26 cellular contexts compared by ENCODE assay signal in genomic region chr12:12845794-12846243, GRCh38. TPM values are rescaled to one million over a fixed set of nuclear protein-coding genes. Genes with fewer than 3 reads are reported as not detected.
A peak's percentile ranks its signal among the peaks of the same experiment; 100 is the strongest.
DNase-seq lines count a peak whose midpoint lies in the region; ATAC-seq and TF ChIP-seq lines count a peak whose summit lies in the region.
"Had no signal": no experiment of that assay in that cellular context is flagged by ENCODE, and none has a peak within 500 bp of the region (broad histone marks: within the 10 kb centered on the region; RNA-seq: fewer than 3 reads in every experiment).

No MANE protein-coding gene starts in this region.

- no peaks in the 10 kb centered on the region for H3K9me2 ChIP-seq in GM23338 (ENCODE audit: insufficient read depth)

- no peaks in the 10 kb centered on the region for H3K4me1 ChIP-seq in GM23338 (ENCODE audit: insufficient read depth)
- peaks cover 4 to 12% of the 10 kb centered on the region in 2 donors for H3K4me1 ChIP-seq in thyroid gland
- H3K4me1 ChIP-seq in esophagus muscularis mucosa, result no peaks in the 10 kb centered on the region
- H3K4me1 ChIP-seq: BE2C, breast epithelium, Caco-2, colonic mucosa, left lung had no signal

- H3K4me2 ChIP-seq in GM23338, result no peak overlapping the region

- intact Hi-C loops in thyroid gland (cut with DNase I) (no loop called here), esophagus muscularis mucosa (cut with DNase I) (no loop called here)

- H3K4me1 Mint-ChIP-seq in activated naive CD4-positive, alpha-beta T cell treated with anti-CD3 and anti-CD28 coated beads, Interleukin-2, amount 10 ng/mL, durations not matched to agents 7 days and 5 days, result peaks cover 38% of the 10 kb centered on the region
- H3K4me1 Mint-ChIP-seq in GM23338, result no peaks in the 10 kb centered on the region
- peaks cover 18% of the 10 kb centered on the region for H3K4me1 Mint-ChIP-seq in activated CD8-positive, alpha-beta T cell treated with anti-CD3 and anti-CD28 coated beads, Interleukin-2, amount 10 ng/mL, durations not matched to agents 7 days and 5 days (ENCODE audit: low read depth)

- no peak overlapping the region for H3K4me3 Mint-ChIP-seq in activated naive CD4-positive, alpha-beta T cell treated with anti-CD3 and anti-CD28 coated beads, Interleukin-2, amount 10 ng/mL, durations not matched to agents 7 days and 5 days
- H3K4me3 Mint-ChIP-seq in GM23338, result no peak overlapping the region
- H3K4me3 Mint-ChIP-seq in activated CD8-positive, alpha-beta T cell treated with anti-CD3 and anti-CD28 coated beads, Interleukin-2, amount 10 ng/mL, durations not matched to agents 7 days and 5 days, result no peak overlapping the region
- H3K4me3 Mint-ChIP-seq: IgD-negative memory B cell had no signal

- no peaks in the 10 kb centered on the region for H3F3A ChIP-seq in GM23338 (replicated peaks; ENCODE audit: low read depth)

- CTCF ChIA-PET in activated naive CD4-positive, alpha-beta T cell treated with anti-CD3 and anti-CD28 coated beads, Interleukin-2, amount 10 ng/mL, durations not matched to agents 7 days and 5 days (lab: Charles Lee), result interaction anchor here (2.2 kb wide), 1 partner anchor 9 kb away, joined by 9 read pairs; no protein-coding TSS in a partner anchor
- CTCF ChIA-PET in activated CD8-positive, alpha-beta T cell treated with anti-CD3 and anti-CD28 coated beads, Interleukin-2, amount 10 ng/mL, durations not matched to agents 7 days and 5 days (lab: Charles Lee), result interaction anchor here (0.7 to 2.6 kb wide), 2 partner anchors 8 to 9 kb away, joined by 3 to 8 read pairs; no protein-coding TSS in a partner anchor

- no peaks in the 10 kb centered on the region for H4K20me1 ChIP-seq in GM23338 (replicated peaks; ENCODE audit: insufficient read depth)

- H3K27ac ChIP-seq in GM23338 (ENCODE audit: low read depth), result peak overlapping the region; percentile 39; the same call in 1 of the 2 replicates
- peak overlapping the region; percentile 60 to 74 (median 68) for H3K27ac ChIP-seq in thyroid gland
- no peak overlapping the region for H3K27ac ChIP-seq in esophagus muscularis mucosa (replicated peaks in 1 of 4)
- H3K27ac ChIP-seq: breast epithelium, colonic mucosa, left lung, SK-N-MC had no signal

- H3K36me3 Mint-ChIP-seq in activated naive CD4-positive, alpha-beta T cell treated with anti-CD3 and anti-CD28 coated beads, Interleukin-2, amount 10 ng/mL, durations not matched to agents 7 days and 5 days, result peaks cover 6% of the 10 kb centered on the region
- H3K36me3 Mint-ChIP-seq in GM23338 (ENCODE audit: low read depth), result peaks cover 17% of the 10 kb centered on the region
- H3K36me3 Mint-ChIP-seq in activated CD8-positive, alpha-beta T cell treated with anti-CD3 and anti-CD28 coated beads, Interleukin-2, amount 10 ng/mL, durations not matched to agents 7 days and 5 days (ENCODE audit: low read depth), result peaks cover 14% of the 10 kb centered on the region

- DNase-seq in activated naive CD4-positive, alpha-beta T cell treated with anti-CD3 and anti-CD28 coated beads, Interleukin-2, amount 10 ng/mL, durations not matched to agents 7 days and 5 days, result no peak
- no peak for DNase-seq in activated naive CD4-positive, alpha-beta T cell treated with anti-CD3 and anti-CD28 coated beads, Interleukin-2, amount 50 U/mL, for 16 hours
- DNase-seq in GM23338 (ENCODE audit: low spot score) (no peak), thyroid gland (no peak), esophagus muscularis mucosa (ENCODE audit: extremely low spot score) (no peak), NOMO-1 treated with DMSO at 0.1 percent for 48 hours (lab: John Stamatoyannopoulos, UW; ENCODE audit: unreplicated experiment) (no peak)
- no peak for DNase-seq in activated CD8-positive, alpha-beta T cell treated with anti-CD3 and anti-CD28 coated beads, Interleukin-2, amount 10 ng/mL, durations not matched to agents 7 days and 5 days
- DNase-seq: ACHN; activated CD4-positive, alpha-beta T cell treated with anti-CD3 and anti-CD28 coated beads for 48 hours; amniotic stem cell; BE2C; Caco-2; colonic mucosa; DND-41; effector memory CD4-positive, alpha-beta T cell; glutamatergic neuron; H7; left lung; NCI-H1105; NCI-H2029; NCI-H2227 treated with DMSO at 0.1 percent for 48 hours; NCI-H748 treated with DMSO at 0.1 percent for 48 hours; stimulated activated naive CD8-positive, alpha-beta T cell treated with anti-CD3 and anti-CD28 coated beads, Interleukin-15, Interleukin-2, amounts not matched to agents 100 U/mL and 50 U/mL, for 24 hours had no signal

- 61 to 71% methylated on average over 4 of the region's 4 CpGs for WGBS in thyroid gland, 2 donors
- 93% methylated on average over 4 of the region's 4 CpGs for WGBS in esophagus muscularis mucosa

- no peaks in the 10 kb centered on the region for H3K36me3 ChIP-seq in GM23338 (ENCODE audit: insufficient read depth)
- no peaks in the 10 kb centered on the region for H3K36me3 ChIP-seq in thyroid gland
- no peaks in the 10 kb centered on the region for H3K36me3 ChIP-seq in esophagus muscularis mucosa
- H3K36me3 ChIP-seq: BE2C, breast epithelium, colonic mucosa, left lung had no signal

- H3K27ac Mint-ChIP-seq in activated naive CD4-positive, alpha-beta T cell treated with anti-CD3 and anti-CD28 coated beads, Interleukin-2, amount 10 ng/mL, durations not matched to agents 7 days and 5 days, result peak overlapping the region; percentile 76
- H3K27ac Mint-ChIP-seq in GM23338, result no peak overlapping the region
- H3K27ac Mint-ChIP-seq in activated CD8-positive, alpha-beta T cell treated with anti-CD3 and anti-CD28 coated beads, Interleukin-2, amount 10 ng/mL, durations not matched to agents 7 days and 5 days, result peak overlapping the region; percentile 11
- H3K27ac Mint-ChIP-seq: IgD-negative memory B cell had no signal

- H3K4me3 ChIP-seq in GM23338 (no peak overlapping the region), thyroid gland (replicated peaks in 1 of 3) (no peak overlapping the region), esophagus muscularis mucosa (no peak overlapping the region)
- H3K4me3 ChIP-seq: breast epithelium, colonic mucosa, left lung, SK-N-MC had no signal

- TF ChIP-seq CTCF in GM23338 (conservative IDR thresholded peaks at IDR 0.05; ENCODE audit: low read depth in 2 of 2) (no peak), thyroid gland (IDR thresholded peaks at IDR 0.05) (no peak), esophagus muscularis mucosa (IDR thresholded peaks at IDR 0.05) (no peak)

- no peak for TF ChIP-seq EP300 in esophagus muscularis mucosa (IDR thresholded peaks at IDR 0.05)

- H3K27me3 ChIP-seq in GM23338 (ENCODE audit: insufficient read depth) (no peaks in the 10 kb centered on the region), thyroid gland (no peaks in the 10 kb centered on the region), esophagus muscularis mucosa (no peaks in the 10 kb centered on the region)
- H3K27me3 ChIP-seq: BE2C, breast epithelium, colonic mucosa, left lung had no signal

- POLR2A ChIA-PET in activated CD8-positive, alpha-beta T cell treated with anti-CD3 and anti-CD28 coated beads, Interleukin-2, amount 10 ng/mL, durations not matched to agents 7 days and 5 days (lab: Charles Lee), result interaction anchor here (1.0 kb wide), 1 partner anchor 120 kb away, joined by 3 read pairs; no protein-coding TSS in a partner anchor

- H3K9me3 ChIP-seq in thyroid gland (no peaks in the 10 kb centered on the region), esophagus muscularis mucosa (no peaks in the 10 kb centered on the region)
- H3K9me3 ChIP-seq: BE2C, breast epithelium, colonic mucosa, left lung had no signal

- H3K9me3 Mint-ChIP-seq in activated naive CD4-positive, alpha-beta T cell treated with anti-CD3 and anti-CD28 coated beads, Interleukin-2, amount 10 ng/mL, durations not matched to agents 7 days and 5 days, result peaks cover 5% of the 10 kb centered on the region
- H3K9me3 Mint-ChIP-seq in GM23338, result peaks cover 7% of the 10 kb centered on the region; the same call in 2 of the 3 replicates
- no peaks in the 10 kb centered on the region for H3K9me3 Mint-ChIP-seq in activated CD8-positive, alpha-beta T cell treated with anti-CD3 and anti-CD28 coated beads, Interleukin-2, amount 10 ng/mL, durations not matched to agents 7 days and 5 days (ENCODE audit: insufficient read depth)
- H3K9me3 Mint-ChIP-seq: IgD-negative memory B cell had no signal

- no peaks in the 10 kb centered on the region for H3K79me2 ChIP-seq in GM23338 (replicated peaks; ENCODE audit: insufficient read depth)

- TF ChIP-seq POLR2A in thyroid gland (IDR thresholded peaks at IDR 0.05) (no peak), esophagus muscularis mucosa (IDR thresholded peaks at IDR 0.05; ENCODE audit: low read depth) (no peak)

- no peaks in the 10 kb centered on the region for H3K27me3 Mint-ChIP-seq in activated naive CD4-positive, alpha-beta T cell treated with anti-CD3 and anti-CD28 coated beads, Interleukin-2, amount 10 ng/mL, durations not matched to agents 7 days and 5 days
- H3K27me3 Mint-ChIP-seq in GM23338 (ENCODE audit: insufficient read depth, low read depth, poor library complexity), result peaks cover 4% of the 10 kb centered on the region
- H3K27me3 Mint-ChIP-seq in activated CD8-positive, alpha-beta T cell treated with anti-CD3 and anti-CD28 coated beads, Interleukin-2, amount 10 ng/mL, durations not matched to agents 7 days and 5 days (ENCODE audit: low read depth), result no peaks in the 10 kb centered on the region
- H3K27me3 Mint-ChIP-seq: IgD-negative memory B cell had no signal

- no peak overlapping the region for H2AFZ ChIP-seq in GM23338

- no peak for ATAC-seq in GM23338
- ATAC-seq in activated CD8-positive, alpha-beta T cell treated with anti-CD3 and anti-CD28 coated beads, Interleukin-2, amount 10 ng/mL, durations not matched to agents 7 days and 5 days, result no peak
- ATAC-seq: left lung; stimulated activated naive CD8-positive, alpha-beta T cell treated with anti-CD3 and anti-CD28 coated beads, Interleukin-15, Interleukin-2, amounts not matched to agents 100 U/mL and 50 U/mL, for 24 hours had no signal

TF ChIP-seq in GM23338, 12 proteins besides CTCF, POLR2A, EP300 and RAD21 (continues in another document):
- TF ChIP-seq EZH2 (IDR thresholded peaks at IDR 0.05; ENCODE audit: low read depth, unreplicated experiment) (no peak), NANOG (IDR thresholded peaks at IDR 0.05; ENCODE audit: borderline replicate concordance) (no peak), CREB1 (CRISPR knock-in tag; IDR thresholded peaks at IDR 0.05; ENCODE audit: low read depth) (no peak), JUNB (IDR thresholded peaks at IDR 0.05; ENCODE audit: unreplicated experiment) (no peak)

RNA-seq across cellular contexts. Expression of gene DDX47, which starts 32.7 kb away (rescaled TPM):
- total RNA-seq in GM23338 (2014; rRNA removed; shearing (Covaris generic)), result 90.8 and 98.0 TPM in 2 replicates
- 41.6 and 54.0 TPM in 2 replicates for polyA plus RNA-seq in GM23338 (2016; fragmentation: Nextera tagmentation; extraction: Ambion mirVana)
- 10 to 100 TPM; 56.8 to 57.8 TPM for total RNA-seq in activated CD8-positive, alpha-beta T cell treated with anti-CD3 and anti-CD28 coated beads, Interleukin-2, amount 10 ng/mL, durations not matched to agents 7 days and 5 days
- total RNA-seq in thyroid gland (10 to 100 TPM; 75.5 to 94.2 (median 81.8) TPM), esophagus muscularis mucosa (10 to 100 TPM; 37.1 to 67.1 (median 53.9) TPM)

RNA-seq across cellular contexts. Expression of gene GPRC5A, which starts 45.5 kb away (rescaled TPM):
- total RNA-seq in GM23338 (2014; rRNA removed; shearing (Covaris generic)), result 0.38 and 1.0 TPM in 2 replicates
- polyA plus RNA-seq in GM23338 (2016; fragmentation: Nextera tagmentation; extraction: Ambion mirVana), result 0.16 and 0.21 TPM in 2 replicates
- total RNA-seq in activated CD8-positive, alpha-beta T cell treated with anti-CD3 and anti-CD28 coated beads, Interleukin-2, amount 10 ng/mL, durations not matched to agents 7 days and 5 days, result not detected
- total RNA-seq in thyroid gland (100 to 1,000 TPM; 107 to 207 (median 128) TPM), esophagus muscularis mucosa (10 to 100 TPM in 1 of 4 donors, 1 to 10 TPM in 3; 2.9 to 30.0 (median 3.8) TPM)
- polyA plus RNA-seq: IgD-negative memory B cell had no signal

Comparison
In these comparisons a context has a peak if more than half of its experiments do, and no peak if none do; other contexts are left out.
1. H3K27ac ChIP-seq: peak in GM23338 (single experiment) and thyroid gland (3 of 3); none in esophagus muscularis mucosa (0 of 4).